Comparison of ENCODE assay signal across 8 cellular contexts in the genomic region with DNA sequence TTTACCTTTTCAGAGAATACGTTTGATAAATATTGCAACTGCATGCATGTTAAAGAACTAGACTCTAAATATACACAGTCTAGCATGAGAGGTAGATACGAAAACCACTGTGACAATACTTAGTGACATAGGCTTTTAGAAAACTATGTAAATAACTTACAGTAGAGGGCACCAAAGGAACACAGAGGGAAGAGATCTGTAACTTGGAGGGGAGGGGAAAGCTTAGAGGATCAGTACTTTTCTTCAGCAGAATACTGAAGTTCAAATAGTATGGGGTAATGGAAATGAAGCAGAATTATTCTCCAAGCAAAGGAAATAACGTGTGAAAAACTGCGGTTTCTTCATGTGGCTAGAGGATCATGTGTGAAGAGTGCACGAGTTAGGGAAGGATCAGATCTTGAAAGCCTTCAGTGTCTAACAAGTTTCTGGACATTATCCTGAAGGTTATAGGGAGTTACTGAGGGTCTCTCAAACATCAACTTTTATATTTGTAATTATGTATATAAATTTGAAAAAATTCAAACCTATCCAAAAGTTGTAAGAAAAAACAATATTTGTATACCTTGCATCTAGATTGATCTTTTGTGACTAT.
A peak's percentile ranks its signal among the peaks of the same experiment; 100 is the strongest.
DNase-seq lines count a peak whose midpoint lies in the region; ATAC-seq, FAIRE-seq and TF ChIP-seq lines count a peak whose summit lies in the region.

No MANE protein-coding gene starts in this region.

- H3K4me1 ChIP-seq in OCI-LY1 (ENCODE audit: insufficient read depth, low read length, severe bottlenecking), result no peaks in the 10 kb centered on the region

- in situ Hi-C loops in ACHN (cut with HindIII; ENCODE audit: low pct_ligation_motif_present, low pct_unique_long_range_greater_than_20kb, low sequenced_read_pairs), result no loop called here

- H3K79me2 ChIP-seq in OCI-LY1 (ENCODE audit: insufficient read depth, low read length), result no peaks in the 10 kb centered on the region

- H3K4me2 ChIP-seq in OCI-LY1 (ENCODE audit: low read length), result no peak overlapping the region

- H3F3A ChIP-seq in OCI-LY1 (ENCODE audit: insufficient read depth, low read length), result no peaks in the 10 kb centered on the region

- TF ChIP-seq CTCF in OCI-LY1 (IDR thresholded peaks at IDR 0.05; ENCODE audit: low read length), result peak; percentile 67

- no peak overlapping the region for H3K27ac ChIP-seq in OCI-LY1 (ENCODE audit: low read depth, low read length, poor library complexity, severe bottlenecking)

- H3K9ac ChIP-seq in OCI-LY1 (ENCODE audit: low read length), result no peak overlapping the region

- no peaks in the 10 kb centered on the region for H4K20me1 ChIP-seq in OCI-LY1 (ENCODE audit: insufficient read depth, low read length)

- no peak for TF ChIP-seq POLR2A in GM12892 (IDR thresholded peaks at IDR 0.05; ENCODE audit: low read depth, low read length)

- FAIRE-seq in endometrium (lab: Jason Lieb, UNC) (peak; percentile 90), GM12892 (lab: Jason Lieb, UNC) (no peak)

- no peak overlapping the region for H2AFZ ChIP-seq in OCI-LY1 (ENCODE audit: low read length)

- peak; percentile 70 for DNase-seq in ACHN
- DNase-seq in myocyte (ENCODE audit: low read depth), result peak; percentile 63
- DNase-seq in GM12892 (ENCODE audit: insufficient read length), result no peak

- H3K36me3 ChIP-seq in OCI-LY1 (ENCODE audit: insufficient read depth, low read length), result no peaks in the 10 kb centered on the region

- H3K9me2 ChIP-seq in OCI-LY1 (ENCODE audit: low read depth, low read length), result no peaks in the 10 kb centered on the region

- H3K9me3 ChIP-seq in OCI-LY1 (ENCODE audit: low read length), result no peaks in the 10 kb centered on the region

- ATAC-seq in GM18498 (IDR thresholded peaks at IDR 0.05; ENCODE audit: unreplicated experiment), result peak; percentile 85
- peak; percentile 70 for ATAC-seq in HG03039 (IDR thresholded peaks at IDR 0.05; ENCODE audit: unreplicated experiment)
- ATAC-seq in GM21515 (IDR thresholded peaks at IDR 0.05; ENCODE audit: unreplicated experiment), result no peak

- no peaks in the 10 kb centered on the region for H3K27me3 ChIP-seq in OCI-LY1 (ENCODE audit: insufficient read depth, low read length)

- no peak overlapping the region for H3K4me3 ChIP-seq in OCI-LY1 (ENCODE audit: low read depth, low read length, poor library complexity, severe bottlenecking)
